13 cellular contexts compared by ENCODE assay signal in genomic region chr12:46487567-46488131, GRCh38.
DNase-seq lines count a peak whose midpoint lies in the region; ATAC-seq lines count a peak whose summit lies in the region.
"Had no signal": no experiment of that assay in that cellular context is flagged by ENCODE, and none has a peak within 500 bp of the region (broad histone marks: within the 10 kb centered on the region; RNA-seq: fewer than 3 reads in every experiment).

No MANE protein-coding gene starts in this region.

- ATAC-seq in GM18517 (IDR thresholded peaks at IDR 0.05; ENCODE audit: unreplicated experiment) (peak; percentile 66), HG03432 (IDR thresholded peaks at IDR 0.05; ENCODE audit: unreplicated experiment) (peak; percentile 64)

- DNase-seq in SIG-M5 treated with dmso at 0.1 percent for 504 hours (lab: John Stamatoyannopoulos, UW; ENCODE audit: unreplicated experiment) (peak; percentile 66), pons (ENCODE audit: low spot score) (peak; percentile 69), DMS53 treated with DMSO at 0.1 percent for 48 hours (lab: John Stamatoyannopoulos, UW; ENCODE audit: unreplicated experiment) (no peak), NCI-H2081 treated with DMSO at 0.1 percent for 48 hours (lab: John Stamatoyannopoulos, UW) (no peak), glomerular visceral epithelial cell (ENCODE audit: extremely low spot score) (no peak), cortex of kidney (lab: John Stamatoyannopoulos, UW) (no peak)
- DNase-seq: BE2C, foreskin melanocyte, NCI-H1694, NCI-H69, SHP77 treated with DMSO at 0.1 percent for 48 hours had no signal

Comparison
In these comparisons a context has a peak if more than half of its experiments do, and no peak if none do; other contexts are left out.
1. DNase-seq: peak in SIG-M5 treated with dmso at 0.1 percent for 504 hours (single experiment) and pons (single experiment); none in DMS53 treated with DMSO at 0.1 percent for 48 hours (single experiment), NCI-H2081 treated with DMSO at 0.1 percent for 48 hours (single experiment), glomerular visceral epithelial cell (single experiment) and cortex of kidney (single experiment).